ENCODE assay signal across 1 cellular context in genomic region chr13:46170687-46171086, GRCh38.
TF ChIP-seq lines count a peak whose summit lies in the region.

No MANE protein-coding gene starts in this region.

TF ChIP-seq in K562, 482 proteins besides CTCF, POLR2A, EP300 and RAD21 (continued from another document):
- TF ChIP-seq AFF4 (CRISPR knock-in tag; IDR thresholded peaks at IDR 0.05): no peak
- no peak for TF ChIP-seq ZNF253 (CRISPR knock-in tag; conservative IDR thresholded peaks at IDR 0.05)
- TF ChIP-seq OTX1 (CRISPR knock-in tag; IDR thresholded peaks at IDR 0.05): no peak
- no peak for TF ChIP-seq TFAM (CRISPR knock-in tag; conservative IDR thresholded peaks at IDR 0.05)
- 0 out of 2 replicates have a peak, but pooled peaks have one; percentile 25 for TF ChIP-seq GABPA (tag; conservative IDR thresholded peaks at IDR 0.05; ENCODE audit: low read depth)
- TF ChIP-seq IRF9 (tag; IDR thresholded peaks at IDR 0.05): no peak
- TF ChIP-seq CEBPG (CRISPR knock-in tag; IDR thresholded peaks at IDR 0.05): no peak
- TF ChIP-seq CEBPG (tag; conservative IDR thresholded peaks at IDR 0.05 in 1 of 2, IDR thresholded peaks at IDR 0.05 in 1 of 2): peak in 1 of 2 experiments; percentile 45; a peak in 1 of 4 replicates
- no peak for TF ChIP-seq THAP12 (CRISPR knock-in tag; IDR thresholded peaks at IDR 0.05)
- TF ChIP-seq ASH1L (IDR thresholded peaks at IDR 0.05; ENCODE audit: borderline replicate concordance, low read depth, partially characterized antibody): no peak
- no peak for TF ChIP-seq PML (IDR thresholded peaks at IDR 0.05; ENCODE audit: low read length)
- peak; percentile 46; the same call in 1 of the 2 replicates for TF ChIP-seq CEBPB (tag; IDR thresholded peaks at IDR 0.05)
- no peak for TF ChIP-seq ZNF77 (CRISPR knock-in tag; IDR thresholded peaks at IDR 0.05)
- no peak for TF ChIP-seq ARNT (IDR thresholded peaks at IDR 0.05)
- TF ChIP-seq ZBTB12 (CRISPR knock-in tag; IDR thresholded peaks at IDR 0.05): no peak
- TF ChIP-seq SAFB (IDR thresholded peaks at IDR 0.05; ENCODE audit: borderline replicate concordance, low read depth, low read length): no peak
- TF ChIP-seq SRSF3 (IDR thresholded peaks at IDR 0.05; ENCODE audit: insufficient read depth, low read length): no peak
- TF ChIP-seq SMARCE1 (IDR thresholded peaks at IDR 0.05): no peak
- no peak for TF ChIP-seq NR2C1 (IDR thresholded peaks at IDR 0.05)
- TF ChIP-seq NR2C1 (tag; IDR thresholded peaks at IDR 0.05): 0 out of 2 replicates have a peak, but pooled peaks have one; percentile 22
- no peak for TF ChIP-seq ZNF398 (CRISPR knock-in tag; IDR thresholded peaks at IDR 0.05)
- no peak for TF ChIP-seq ZBTB1 (CRISPR knock-in tag; IDR thresholded peaks at IDR 0.05; ENCODE audit: borderline replicate concordance, low read depth)
- no peak for TF ChIP-seq MAFG (tag; conservative IDR thresholded peaks at IDR 0.05)
- TF ChIP-seq RAD51 (IDR thresholded peaks at IDR 0.05; ENCODE audit: borderline replicate concordance, low read depth): no peak
- no peak for TF ChIP-seq LCOR (CRISPR knock-in tag; IDR thresholded peaks at IDR 0.05)
- no peak for TF ChIP-seq MTA1 (IDR thresholded peaks at IDR 0.05; ENCODE audit: borderline replicate concordance)
- TF ChIP-seq ZZZ3 (IDR thresholded peaks at IDR 0.05): no peak
- TF ChIP-seq ATF2 (CRISPR knock-in tag; IDR thresholded peaks at IDR 0.05): no peak
- no peak for TF ChIP-seq ZNF696 (CRISPR knock-in tag; conservative IDR thresholded peaks at IDR 0.05)
- no peak for TF ChIP-seq HLTF (IDR thresholded peaks at IDR 0.05)
- TF ChIP-seq YY1 (IDR thresholded peaks at IDR 0.05; ENCODE audit: borderline replicate concordance in 1 of 3, control insufficient read depth in 1 of 3, extremely low read depth in 1 of 3, insufficient read depth in 3 of 3, insufficient read length in 1 of 3, insufficient replicate concordance in 2 of 3, low read depth in 1 of 3, low read length in 2 of 3): no peak
- no peak for TF ChIP-seq ELF1 (tag; IDR thresholded peaks at IDR 0.05)
